10 cellular contexts compared by ENCODE assay signal in genomic region chr5:145975361-145976066, GRCh38. TPM values are rescaled to one million over a fixed set of nuclear protein-coding genes. Genes with fewer than 3 reads are reported as not detected.
DNase-seq lines count a peak whose midpoint lies in the region; ATAC-seq, FAIRE-seq and TF ChIP-seq lines count a peak whose summit lies in the region.
"Had no signal": no experiment of that assay in that cellular context is flagged by ENCODE, and none has a peak within 500 bp of the region (broad histone marks: within the 10 kb centered on the region; RNA-seq: fewer than 3 reads in every experiment).

No MANE protein-coding gene starts in this region.

- dilution Hi-C loops in keratinocyte (cut with MboI; ENCODE audit: extremely low pct_ligation_motif_present, low sequenced_read_pairs): no loop called here

- TF ChIP-seq CTCF in AG10803 (conservative IDR thresholded peaks at IDR 0.05; ENCODE audit: low read length) (no peak), keratinocyte (optimal IDR thresholded peaks at IDR 0.05 in 1 of 3, IDR thresholded peaks at IDR 0.05 in 1 of 3, conservative IDR thresholded peaks at IDR 0.05 in 1 of 3; ENCODE audit: extremely low read depth in 1 of 3, insufficient read depth in 2 of 3, low read length in 3 of 3) (no peak)

- H3K4me1 ChIP-seq in SJCRH30 (no peaks in the 10 kb centered on the region), keratinocyte (ENCODE audit: control insufficient read depth, extremely low read depth, insufficient read depth, low read length) (peaks cover 55% of the 10 kb centered on the region)

- H3K4me1 Mint-ChIP-seq in immature natural killer cell: no peaks in the 10 kb centered on the region
- H3K4me1 Mint-ChIP-seq: neural crest cell had no signal

- FAIRE-seq in keratinocyte (lab: Jason Lieb, UNC) (peak; percentile 99), GM12891 (lab: Jason Lieb, UNC) (no peak)

- H3K79me2 ChIP-seq in keratinocyte (ENCODE audit: control insufficient read depth, insufficient read depth, low read length): peaks cover 46% of the 10 kb centered on the region

- no peaks in the 10 kb centered on the region for H4K20me1 ChIP-seq in keratinocyte (ENCODE audit: control insufficient read depth, extremely low read depth, insufficient read depth, low read length)

- H3K4me3 ChIP-seq in AG10803 (ENCODE audit: low read length) (no peak overlapping the region), SJCRH30 (no peak overlapping the region), keratinocyte (ENCODE audit: control insufficient read depth in 2 of 3, extremely low read depth in 1 of 3, insufficient read depth in 2 of 3, low read depth in 1 of 3, low read length in 3 of 3) (no peak overlapping the region)

- H3K27ac ChIP-seq in SJCRH30 (no peak overlapping the region), keratinocyte (ENCODE audit: control insufficient read depth, insufficient read depth, low read length) (peak overlapping the region; percentile 77)

- H3K9me3 ChIP-seq in SJCRH30 (replicated peaks) (no peaks in the 10 kb centered on the region), keratinocyte (ENCODE audit: control insufficient read depth, low read depth, low read length) (peaks cover 2% of the 10 kb centered on the region)

- H3K27me3 Mint-ChIP-seq in immature natural killer cell (ENCODE audit: low read depth in 3 of 3): peaks cover 0 to 3% (median 2%) of the 10 kb centered on the region in 3 donors

- peaks cover 0 to 2% (median 0%) of the 10 kb centered on the region in 6 donors for H3K9me3 Mint-ChIP-seq in immature natural killer cell
- H3K9me3 Mint-ChIP-seq: neural crest cell had no signal

- H3K27ac Mint-ChIP-seq in immature natural killer cell: no peak overlapping the region

- no peaks in the 10 kb centered on the region for H3K36me3 Mint-ChIP-seq in immature natural killer cell

- H3K27me3 ChIP-seq in SJCRH30: no peaks in the 10 kb centered on the region
- H3K27me3 ChIP-seq in keratinocyte (ENCODE audit: control insufficient read depth, extremely low read depth, insufficient read depth, low read length): no peaks in the 10 kb centered on the region

- DNase-seq in AG10803 (ENCODE audit: low read depth) (peak; percentile 19), HCEC 1CT (peak; percentile 51), SJCRH30 (peak; percentile 14 to 36), keratinocyte (ENCODE audit: low read depth, low spot score) (peak; percentile 66), GM12891 (ENCODE audit: insufficient read length, low spot score) (no peak), immature natural killer cell (no peak)
- no peak for DNase-seq in activated CD4-positive, CD25-positive, alpha-beta regulatory T cell (lab: John Stamatoyannopoulos, UW)
- DNase-seq: activated naive CD4-positive, alpha-beta T cell treated with Interleukin-2 at 50 U/mL for 16 hours had no signal

- peak overlapping the region; percentile 61 for H3K4me2 ChIP-seq in keratinocyte (ENCODE audit: control insufficient read depth, extremely low read depth, insufficient read depth, low read depth, low read length)

- H3K9ac ChIP-seq in keratinocyte (ENCODE audit: control insufficient read depth, extremely low read depth, insufficient read depth, low read length): peak overlapping the region; percentile 39

- H3K4me3 Mint-ChIP-seq in immature natural killer cell: no peak overlapping the region
- H3K4me3 Mint-ChIP-seq: neural crest cell had no signal

- no peak for ATAC-seq in HG03196 (IDR thresholded peaks at IDR 0.05; ENCODE audit: unreplicated experiment)

- H2AFZ ChIP-seq in keratinocyte (ENCODE audit: control insufficient read depth, low read length): no peak overlapping the region

- no peaks in the 10 kb centered on the region for H3K36me3 ChIP-seq in SJCRH30
- peaks cover 8 to 20% of the 10 kb centered on the region in 2 experiments for H3K36me3 ChIP-seq in keratinocyte (ENCODE audit: control insufficient read depth in 2 of 2, extremely low read depth in 1 of 2, insufficient read depth in 2 of 2, low read length in 2 of 2)

- H3K9me1 ChIP-seq in keratinocyte (ENCODE audit: control insufficient read depth, extremely low read depth, insufficient read depth, low read length): no peaks in the 10 kb centered on the region

- no peak for TF ChIP-seq POLR2A in GM12891 (IDR thresholded peaks at IDR 0.05; ENCODE audit: low read depth, low read length)

TF ChIP-seq in GM12891, 5 proteins besides CTCF, POLR2A, EP300 and RAD21:
- TF ChIP-seq POLR2AphosphoS5 (IDR thresholded peaks at IDR 0.05; ENCODE audit: low read depth, low read length) (no peak), PAX5 (IDR thresholded peaks at IDR 0.05; ENCODE audit: insufficient read depth, low read length, severe bottlenecking) (no peak), SPI1 (IDR thresholded peaks at IDR 0.05; ENCODE audit: low read depth, low read length) (no peak), POU2F2 (IDR thresholded peaks at IDR 0.05; ENCODE audit: low read depth, low read length) (no peak), TAF1 (IDR thresholded peaks at IDR 0.05; ENCODE audit: low read depth, low read length) (no peak)

RNA-seq across cellular contexts. Expression of gene SH3RF2, which starts 39.1 kb away (rescaled TPM):
- not detected in 2 replicates for total RNA-seq in SJCRH30 (2014; rRNA removed; shearing (Covaris generic))
- 43.7 to 50.4 TPM (median 47.2 TPM) in 3 replicates for polyA plus RNA-seq in keratinocyte
- 10.4 TPM for polyA plus RNA-seq in keratinocyte (2011; ENCODE audit: low read depth)
- polyA plus RNA-seq in keratinocyte (2011; cell fraction: cytosol; rRNA removed): 39.3 and 43.7 TPM in 2 replicates
- 125 and 148 TPM in 2 replicates for polyA plus RNA-seq in keratinocyte (2011; cell fraction: nucleus; rRNA removed)
- 29.9 and 39.2 TPM in 2 replicates for polyA plus RNA-seq in keratinocyte (2012; ENCODE audit: low replicate concordance)
- 78.3 to 85.8 TPM (median 84.7 TPM) in 3 replicates for polyA minus RNA-seq in keratinocyte
- 50.3 TPM for polyA minus RNA-seq in keratinocyte (2011; cell fraction: cytosol; rRNA and poly(A)+ RNA removed)
- polyA minus RNA-seq in keratinocyte (2011; cell fraction: nucleus; rRNA and poly(A)+ RNA removed): 58.7 and 102 TPM in 2 replicates
- not detected for polyA plus RNA-seq in GM12891 (2012; ENCODE audit: low read depth, missing spikeins)
- not detected for polyA plus RNA-seq in immature natural killer cell

Comparison
In these comparisons a context has a peak if more than half of its experiments do, and no peak if none do; other contexts are left out.
1. DNase-seq: peak in AG10803 (single experiment), HCEC 1CT (single experiment), SJCRH30 (2 of 2) and keratinocyte (single experiment); none in GM12891 (single experiment), activated CD4-positive, CD25-positive, alpha-beta regulatory T cell (0 of 4) and immature natural killer cell (0 of 3).
2. RNA of gene SH3RF2, which starts 39.1 kb away (polyA plus RNA-seq): 10.4 to 148 TPM in keratinocyte; not detected in immature natural killer cell; every median in the first group is over 10 times any median in the second.